9 cellular contexts compared by ENCODE assay signal in the genomic region with DNA sequence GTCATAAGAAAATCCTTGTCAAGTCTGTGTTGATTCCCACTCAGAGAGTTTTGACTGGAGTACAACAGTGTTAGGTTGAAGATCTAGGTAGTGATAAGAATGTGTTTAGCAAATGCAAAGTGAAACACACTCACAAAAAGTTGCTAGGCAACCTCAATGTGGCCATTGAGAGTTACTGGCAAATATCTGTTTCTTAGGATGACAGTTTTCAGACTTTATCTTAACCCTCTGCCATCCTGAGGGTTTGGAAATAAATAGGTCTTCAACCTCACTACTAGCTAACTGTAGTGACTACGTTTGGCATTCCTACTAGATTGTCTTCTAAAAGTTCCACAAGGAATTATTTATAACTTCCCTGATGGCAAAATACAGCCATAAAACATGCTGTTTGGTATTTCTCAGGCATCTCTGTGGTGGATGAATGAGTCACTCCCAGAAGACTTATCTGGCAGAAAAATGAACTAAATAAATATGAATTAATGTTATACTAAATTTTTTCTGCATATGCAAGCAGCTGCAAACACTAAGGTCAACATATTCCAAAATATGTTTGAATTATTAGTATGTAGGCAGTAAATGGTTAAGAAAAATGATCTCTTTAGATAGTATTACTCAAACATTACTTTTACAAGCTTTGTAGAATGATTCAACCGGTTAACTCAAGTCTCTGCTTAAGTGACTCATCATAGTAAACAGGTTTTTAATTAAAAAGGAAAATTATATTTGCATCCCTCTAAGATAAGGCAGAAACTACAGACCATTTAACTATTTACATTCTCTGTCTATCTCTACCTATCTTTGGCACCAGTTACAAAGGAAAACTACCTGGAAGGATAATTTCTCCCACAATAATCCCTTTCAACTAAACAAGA. TPM values are rescaled to one million over a fixed set of nuclear protein-coding genes. Genes with fewer than 3 reads are reported as not detected.
A peak's percentile ranks its signal among the peaks of the same experiment; 100 is the strongest.
DNase-seq lines count a peak whose midpoint lies in the region; ATAC-seq, FAIRE-seq and TF ChIP-seq lines count a peak whose summit lies in the region.
"Had no signal": no experiment of that assay in that cellular context is flagged by ENCODE, and none has a peak within 500 bp of the region (broad histone marks: within the 10 kb centered on the region; RNA-seq: fewer than 3 reads in every experiment).

No MANE protein-coding gene starts in this region.

- H3K27ac ChIP-seq in GM23248, result peak overlapping the region; percentile 90
- peak overlapping the region in 1 of 2 donors; percentile 60 for H3K27ac ChIP-seq in small intestine (ENCODE audit: low read depth in 1 of 2, low read length in 1 of 2)
- H3K27ac ChIP-seq: neutrophil had no signal

- H3K4me3 ChIP-seq in GM23248 (peak overlapping the region; percentile 13), small intestine (ENCODE audit: low read depth in 1 of 2, low read length in 2 of 2) (no peak overlapping the region)

- no peaks in the 10 kb centered on the region for H3K79me2 ChIP-seq in GM23248 (ENCODE audit: insufficient read depth)

- DNase-seq in GM23248 (peak; percentile 89), small intestine (peak; percentile 49), retina (no peak)

- H3F3A ChIP-seq in GM23248 (ENCODE audit: insufficient read depth), result peaks cover 23% of the 10 kb centered on the region

- WGBS in GM23248 (ENCODE audit: low coverage in 1 of 2, low lambda C conversion rate in 2 of 2, missing lambda C conversion rate in 2 of 2), 2 experiments, result 0% methylated on average over 2 of the region's 2 CpGs
- 8 to 23% (median 9%) methylated on average over 2 of the region's 2 CpGs for WGBS in small intestine, 3 donors

- no peak for FAIRE-seq in small intestine (lab: Jason Lieb, UNC)

- no peaks in the 10 kb centered on the region for H4K20me1 ChIP-seq in GM23248 (ENCODE audit: insufficient read depth)

- H3K4me2 ChIP-seq in GM23248 (ENCODE audit: unreplicated experiment), result peak overlapping the region; percentile 81

- H3K9me2 ChIP-seq in GM23248 (ENCODE audit: insufficient read depth), result no peaks in the 10 kb centered on the region

- no peaks in the 10 kb centered on the region for H3K9me3 ChIP-seq in GM23248 (ENCODE audit: low read depth)
- H3K9me3 ChIP-seq in small intestine (ENCODE audit: control insufficient read depth, low read depth), result no peaks in the 10 kb centered on the region
- H3K9me3 ChIP-seq: neutrophil had no signal

- ATAC-seq in SK-N-SH treated with all-trans-retinoic acid at 6 μM for 48 hours (peak; percentile 79), esophagus mucosa (peak; percentile 74), HG02610 (IDR thresholded peaks at IDR 0.05; ENCODE audit: unreplicated experiment) (no peak), GM21515 (IDR thresholded peaks at IDR 0.05; ENCODE audit: unreplicated experiment) (no peak), GM21360 (IDR thresholded peaks at IDR 0.05; ENCODE audit: unreplicated experiment) (no peak)

- in situ Hi-C loops in GM23248 (cut with MboI), result loop anchor here (10.0 kb wide), 1 partner anchor 143 kb away; a partner anchor contains a TSS

- H3K4me1 ChIP-seq in GM23248 (ENCODE audit: insufficient read depth) (peaks cover 26% of the 10 kb centered on the region), small intestine (ENCODE audit: control insufficient read depth in 2 of 2, insufficient read depth in 1 of 2, low read depth in 1 of 2, low read length in 1 of 2) (peaks cover 9 to 10% of the 10 kb centered on the region in 2 donors)

- H2AFZ ChIP-seq in GM23248, result peak overlapping the region; percentile 7; the same call in 1 of the 2 replicates

- H3K27me3 ChIP-seq in GM23248 (replicated peaks; ENCODE audit: insufficient read depth) (no peaks in the 10 kb centered on the region), small intestine (ENCODE audit: control insufficient read depth in 2 of 2, insufficient read depth in 2 of 2, low read length in 2 of 2) (no peaks in the 10 kb centered on the region)
- H3K27me3 ChIP-seq: neutrophil had no signal

- H3K36me3 ChIP-seq in GM23248 (ENCODE audit: low read depth), result no peaks in the 10 kb centered on the region
- no peaks in the 10 kb centered on the region for H3K36me3 ChIP-seq in small intestine (ENCODE audit: control insufficient read depth in 2 of 2, insufficient read depth in 2 of 2, low read length in 2 of 2)
- H3K36me3 ChIP-seq: neutrophil had no signal

- H3K9ac ChIP-seq in GM23248, result peak overlapping the region; percentile 66

TF ChIP-seq in SK-N-SH treated with all-trans-retinoic acid at 6 μM for 48 hours, 23 proteins besides CTCF, POLR2A, EP300 and RAD21 (continues in another document):
- TF ChIP-seq ZFP3 (CRISPR knock-in tag; IDR thresholded peaks at IDR 0.05) (no peak), ISL1 (CRISPR knock-in tag; IDR thresholded peaks at IDR 0.05) (peak; percentile 90), BACH2 (CRISPR knock-in tag; IDR thresholded peaks at IDR 0.05; ENCODE audit: borderline replicate concordance) (no peak), TOX (CRISPR knock-in tag; IDR thresholded peaks at IDR 0.05; ENCODE audit: borderline replicate concordance) (peak; percentile 87), TCF4 (CRISPR knock-in tag; IDR thresholded peaks at IDR 0.05; ENCODE audit: borderline replicate concordance) (no peak), ZFP30 (CRISPR knock-in tag; IDR thresholded peaks at IDR 0.05) (no peak), RARB (CRISPR knock-in tag; IDR thresholded peaks at IDR 0.05) (no peak), ZNF70 (CRISPR knock-in tag; IDR thresholded peaks at IDR 0.05) (no peak), OSR1 (CRISPR knock-in tag; IDR thresholded peaks at IDR 0.05) (no peak), GLIS3 (CRISPR knock-in tag; IDR thresholded peaks at IDR 0.05) (no peak), PPARA (CRISPR knock-in tag; IDR thresholded peaks at IDR 0.05; ENCODE audit: borderline replicate concordance) (no peak), ZNF565 (CRISPR knock-in tag; conservative IDR thresholded peaks at IDR 0.05; ENCODE audit: low read depth) (no peak), ZC3H10 (CRISPR knock-in tag; IDR thresholded peaks at IDR 0.05) (peak; percentile 69; the same call in 1 of the 2 replicates)
- TF ChIP-seq, protein P1, sequence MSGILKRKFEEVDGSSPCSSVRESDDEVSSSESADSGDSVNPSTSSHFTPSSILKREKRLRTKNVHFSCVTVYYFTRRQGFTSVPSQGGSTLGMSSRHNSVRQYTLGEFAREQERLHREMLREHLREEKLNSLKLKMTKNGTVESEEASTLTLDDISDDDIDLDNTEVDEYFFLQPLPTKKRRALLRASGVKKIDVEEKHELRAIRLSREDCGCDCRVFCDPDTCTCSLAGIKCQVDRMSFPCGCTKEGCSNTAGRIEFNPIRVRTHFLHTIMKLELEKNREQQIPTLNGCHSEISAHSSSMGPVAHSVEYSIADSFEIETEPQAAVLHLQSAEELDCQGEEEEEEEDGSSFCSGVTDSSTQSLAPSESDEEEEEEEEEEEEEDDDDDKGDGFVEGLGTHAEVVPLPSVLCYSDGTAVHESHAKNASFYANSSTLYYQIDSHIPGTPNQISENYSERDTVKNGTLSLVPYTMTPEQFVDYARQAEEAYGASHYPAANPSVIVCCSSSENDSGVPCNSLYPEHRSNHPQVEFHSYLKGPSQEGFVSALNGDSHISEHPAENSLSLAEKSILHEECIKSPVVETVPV (CRISPR knock-in tag; IDR thresholded peaks at IDR 0.05), result no peak
- TF ChIP-seq, protein P2, sequence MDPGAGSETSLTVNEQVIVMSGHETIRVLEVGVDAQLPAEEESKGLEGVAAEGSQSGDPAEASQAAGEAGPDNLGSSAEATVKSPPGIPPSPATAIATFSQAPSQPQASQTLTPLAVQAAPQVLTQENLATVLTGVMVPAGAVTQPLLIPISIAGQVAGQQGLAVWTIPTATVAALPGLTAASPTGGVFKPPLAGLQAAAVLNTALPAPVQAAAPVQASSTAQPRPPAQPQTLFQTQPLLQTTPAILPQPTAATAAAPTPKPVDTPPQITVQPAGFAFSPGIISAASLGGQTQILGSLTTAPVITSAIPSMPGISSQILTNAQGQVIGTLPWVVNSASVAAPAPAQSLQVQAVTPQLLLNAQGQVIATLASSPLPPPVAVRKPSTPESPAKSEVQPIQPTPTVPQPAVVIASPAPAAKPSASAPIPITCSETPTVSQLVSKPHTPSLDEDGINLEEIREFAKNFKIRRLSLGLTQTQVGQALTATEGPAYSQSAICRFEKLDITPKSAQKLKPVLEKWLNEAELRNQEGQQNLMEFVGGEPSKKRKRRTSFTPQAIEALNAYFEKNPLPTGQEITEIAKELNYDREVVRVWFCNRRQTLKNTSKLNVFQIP (CRISPR knock-in tag; IDR thresholded peaks at IDR 0.05; ENCODE audit: borderline replicate concordance, low read depth), result no peak
- TF ChIP-seq, protein P3, sequence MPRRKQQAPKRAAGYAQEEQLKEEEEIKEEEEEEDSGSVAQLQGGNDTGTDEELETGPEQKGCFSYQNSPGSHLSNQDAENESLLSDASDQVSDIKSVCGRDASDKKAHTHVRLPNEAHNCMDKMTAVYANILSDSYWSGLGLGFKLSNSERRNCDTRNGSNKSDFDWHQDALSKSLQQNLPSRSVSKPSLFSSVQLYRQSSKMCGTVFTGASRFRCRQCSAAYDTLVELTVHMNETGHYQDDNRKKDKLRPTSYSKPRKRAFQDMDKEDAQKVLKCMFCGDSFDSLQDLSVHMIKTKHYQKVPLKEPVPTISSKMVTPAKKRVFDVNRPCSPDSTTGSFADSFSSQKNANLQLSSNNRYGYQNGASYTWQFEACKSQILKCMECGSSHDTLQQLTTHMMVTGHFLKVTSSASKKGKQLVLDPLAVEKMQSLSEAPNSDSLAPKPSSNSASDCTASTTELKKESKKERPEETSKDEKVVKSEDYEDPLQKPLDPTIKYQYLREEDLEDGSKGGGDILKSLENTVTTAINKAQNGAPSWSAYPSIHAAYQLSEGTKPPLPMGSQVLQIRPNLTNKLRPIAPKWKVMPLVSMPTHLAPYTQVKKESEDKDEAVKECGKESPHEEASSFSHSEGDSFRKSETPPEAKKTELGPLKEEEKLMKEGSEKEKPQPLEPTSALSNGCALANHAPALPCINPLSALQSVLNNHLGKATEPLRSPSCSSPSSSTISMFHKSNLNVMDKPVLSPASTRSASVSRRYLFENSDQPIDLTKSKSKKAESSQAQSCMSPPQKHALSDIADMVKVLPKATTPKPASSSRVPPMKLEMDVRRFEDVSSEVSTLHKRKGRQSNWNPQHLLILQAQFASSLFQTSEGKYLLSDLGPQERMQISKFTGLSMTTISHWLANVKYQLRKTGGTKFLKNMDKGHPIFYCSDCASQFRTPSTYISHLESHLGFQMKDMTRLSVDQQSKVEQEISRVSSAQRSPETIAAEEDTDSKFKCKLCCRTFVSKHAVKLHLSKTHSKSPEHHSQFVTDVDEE (CRISPR knock-in tag; IDR thresholded peaks at IDR 0.05), result no peak

RNA-seq across cellular contexts. Expression of a gene that starts 17.1 kb away (rescaled TPM):
- total RNA-seq in GM23248 (2014; rRNA removed; shearing (Covaris generic)), result 3.3 and 5.3 TPM in 2 replicates
- polyA plus RNA-seq in GM23248 (2016; fragmentation: Nextera tagmentation; extraction: Ambion mirVana), result 3.5 TPM in 2 replicates
- total RNA-seq in esophagus mucosa, result 4.9 TPM
- polyA plus RNA-seq in small intestine, result 10 to 100 TPM; 12.9 to 17.7 (median 14.3) TPM

RNA-seq across cellular contexts. Expression of a gene that starts 27.2 kb away (rescaled TPM):
- total RNA-seq in GM23248 (2014; rRNA removed; shearing (Covaris generic)), result not detected in 2 replicates
- polyA plus RNA-seq in GM23248 (2016; fragmentation: Nextera tagmentation; extraction: Ambion mirVana) (not detected in 2 replicates), small intestine (not detected)
- not detected for total RNA-seq in esophagus mucosa

Comparison
In these comparisons a context has a peak if more than half of its experiments do, and no peak if none do; other contexts are left out.
1. ATAC-seq: peak in SK-N-SH treated with all-trans-retinoic acid at 6 μM for 48 hours (single experiment) and esophagus mucosa (single experiment); none in HG02610 (single experiment), GM21515 (single experiment) and GM21360 (single experiment).